Comparison of ENCODE assay signal across 13 cellular contexts in genomic region chr2:27776097-27776496, GRCh38. TPM values are rescaled to one million over a fixed set of nuclear protein-coding genes. Genes with fewer than 3 reads are reported as not detected.
DNase-seq lines count a peak whose midpoint lies in the region; ATAC-seq and TF ChIP-seq lines count a peak whose summit lies in the region.
"Had no signal": no experiment of that assay in that cellular context is flagged by ENCODE, and none has a peak within 500 bp of the region (broad histone marks: within the 10 kb centered on the region; RNA-seq: fewer than 3 reads in every experiment).

No MANE protein-coding gene starts in this region.

- no peaks in the 10 kb centered on the region for H3K9me3 ChIP-seq in endodermal cell (ENCODE audit: control insufficient read depth, low read length)

- no peak overlapping the region for H3K9ac ChIP-seq in endodermal cell (ENCODE audit: extremely low read depth, low read length, poor library complexity, severe bottlenecking)

- no peak overlapping the region for H2AFZ ChIP-seq in ACC112 (ENCODE audit: low read length, unreplicated experiment)

- H3K27me3 ChIP-seq in ACC112 (ENCODE audit: insufficient read depth, low read length) (no peaks in the 10 kb centered on the region), endodermal cell (ENCODE audit: control insufficient read depth, insufficient read depth, low read length, poor library complexity, severe bottlenecking) (no peaks in the 10 kb centered on the region)

- H3K27me3 Mint-ChIP-seq in endodermal cell (ENCODE audit: insufficient read depth), result no peaks in the 10 kb centered on the region
- H3K27me3 Mint-ChIP-seq: stimulated activated memory B cell treated with anti-CD40 and anti-IgM and Interleukin-4, amounts not matched to agents 10 μg/mL and 1 μg/mL and 100 μg/mL, for 72 hours had no signal

- peaks cover 71% of the 10 kb centered on the region for H3K79me2 ChIP-seq in ACC112 (ENCODE audit: control insufficient read depth, insufficient read depth, low read length, unreplicated experiment)

- H3K4me1 Mint-ChIP-seq in endodermal cell, result peaks cover 17% of the 10 kb centered on the region

- H3K27ac Mint-ChIP-seq in endodermal cell, result peak overlapping the region; percentile 69
- H3K27ac Mint-ChIP-seq: stimulated activated memory B cell treated with anti-CD40 and anti-IgM and Interleukin-4, amounts not matched to agents 10 μg/mL and 1 μg/mL and 100 μg/mL, for 72 hours had no signal

- no peak for TF ChIP-seq CTCF in endodermal cell (conservative IDR thresholded peaks at IDR 0.05)

- H3K9me3 Mint-ChIP-seq in endodermal cell, result no peaks in the 10 kb centered on the region
- H3K9me3 Mint-ChIP-seq: stimulated activated memory B cell treated with anti-CD40 and anti-IgM and Interleukin-4, amounts not matched to agents 10 μg/mL and 1 μg/mL and 100 μg/mL, for 72 hours had no signal

- H3K4me3 ChIP-seq in ACC112 (ENCODE audit: low read depth, low read length), result no peak overlapping the region
- no peak overlapping the region for H3K4me3 ChIP-seq in endodermal cell (ENCODE audit: low read length)
- H3K4me3 ChIP-seq: skin epidermis had no signal

- DNase-seq in LoVo (ENCODE audit: low spot score), result peak; percentile 46
- DNase-seq in endodermal cell, result no peak
- peak; percentile 54 for DNase-seq in myocyte (ENCODE audit: low read depth)
- DNase-seq in NCI-H82 treated with DMSO at 0.1 percent for 48 hours (lab: John Stamatoyannopoulos, UW; ENCODE audit: unreplicated experiment), result no peak
- no peak for DNase-seq in NCI-H2171 treated with DMSO at 0.1 percent for 48 hours (lab: John Stamatoyannopoulos, UW)
- no peak for DNase-seq in NCI-H510A (lab: John Stamatoyannopoulos, UW)
- DNase-seq: cortex of kidney, NCI-H2081 treated with DMSO at 0.1 percent for 48 hours had no signal

- no peak for ATAC-seq in GM18868 (IDR thresholded peaks at IDR 0.05; ENCODE audit: unreplicated experiment)
- ATAC-seq: stimulated activated memory B cell treated with anti-CD40 and anti-IgM and Interleukin-4, amounts not matched to agents 10 μg/mL and 1 μg/mL and 100 μg/mL, for 72 hours had no signal

- H3K27ac ChIP-seq in ACC112 (ENCODE audit: low read depth, low read length) (peak overlapping the region; percentile 57), endodermal cell (ENCODE audit: low read depth, low read length) (no peak overlapping the region)
- H3K27ac ChIP-seq: HL-60 had no signal

- H3K4me1 ChIP-seq in ACC112 (ENCODE audit: control insufficient read depth, insufficient read depth, low read length, unreplicated experiment) (peaks cover 36% of the 10 kb centered on the region), endodermal cell (ENCODE audit: control insufficient read depth, insufficient read depth, low read length) (peaks cover 7% of the 10 kb centered on the region)

- no peak overlapping the region for H3K4me3 Mint-ChIP-seq in endodermal cell
- H3K4me3 Mint-ChIP-seq: stimulated activated memory B cell treated with anti-CD40 and anti-IgM and Interleukin-4, amounts not matched to agents 10 μg/mL and 1 μg/mL and 100 μg/mL, for 72 hours had no signal

- H3K36me3 ChIP-seq in ACC112 (ENCODE audit: insufficient read depth, low read length), result peaks cover 12% of the 10 kb centered on the region
- H3K36me3 ChIP-seq in endodermal cell (ENCODE audit: control insufficient read depth, insufficient read depth, low read length), result peaks cover 37% of the 10 kb centered on the region

- peaks cover 48% of the 10 kb centered on the region for H3K36me3 Mint-ChIP-seq in endodermal cell (ENCODE audit: low read depth)

- WGBS in endodermal cell (ENCODE audit: insufficient coverage in 1 of 2, insufficient read length in 1 of 2), 2 experiments, result 96 to 98% methylated on average over 5 to 8 of the region's 8 CpGs

RNA-seq across cellular contexts. Expression of gene MRPL33, which starts 4.6 kb away (rescaled TPM):
- 10 to 100 TPM; 69.5 to 80.6 TPM for total RNA-seq in endodermal cell
- polyA plus RNA-seq in endodermal cell (2013, experiment 1 of 2), result 111 TPM
- 118 TPM for polyA plus RNA-seq in endodermal cell (2013, experiment 2 of 2)
- 126 and 134 TPM in 2 replicates for total RNA-seq in myocyte
- 210 TPM for polyA plus RNA-seq in myocyte (2012)

Comparison
In these comparisons a context has a peak if more than half of its experiments do, and no peak if none do; other contexts are left out.
1. DNase-seq: peak in LoVo (single experiment) and myocyte (single experiment); none in endodermal cell (single experiment), NCI-H82 treated with DMSO at 0.1 percent for 48 hours (single experiment), NCI-H2171 treated with DMSO at 0.1 percent for 48 hours (single experiment) and NCI-H510A (single experiment).